ENCODE assay signal across 12 cellular contexts in genomic region chr10:69452676-69453415, GRCh38. TPM values are rescaled to one million over a fixed set of nuclear protein-coding genes. Genes with fewer than 3 reads are reported as not detected.
DNase-seq lines count a peak whose midpoint lies in the region; ATAC-seq, FAIRE-seq and TF ChIP-seq lines count a peak whose summit lies in the region.
"Had no signal": no experiment of that assay in that cellular context is flagged by ENCODE, and none has a peak within 500 bp of the region (broad histone marks: within the 10 kb centered on the region; RNA-seq: fewer than 3 reads in every experiment).

No MANE protein-coding gene starts in this region.

- H3K9ac ChIP-seq in astrocyte (ENCODE audit: low read length) = no peak overlapping the region

- H3K9me3 ChIP-seq in heart left ventricle (no peaks in the 10 kb centered on the region), astrocyte (ENCODE audit: insufficient read depth, low read depth, low read length) (no peaks in the 10 kb centered on the region), transverse colon (no peaks in the 10 kb centered on the region)
- H3K9me3 ChIP-seq: BE2C had no signal

- in situ Hi-C loops in transverse colon (cut with MboI; ENCODE audit: low pct_ligation_motif_present in 1 of 4, low pct_unique_long_range_greater_than_20kb in 1 of 4, low sequenced_read_pairs in 3 of 4) = no loop called here

- no peaks in the 10 kb centered on the region for H3K79me2 ChIP-seq in astrocyte (ENCODE audit: insufficient read depth, low read length)

- no peak for TF ChIP-seq EP300 in transverse colon (IDR thresholded peaks at IDR 0.05; ENCODE audit: low read depth)

- H3K27ac Mint-ChIP-seq in astrocyte (ENCODE audit: unreplicated experiment) (no peak overlapping the region), mesothelial cell of epicardium (no peak overlapping the region)

- TF ChIP-seq POLR2A in heart left ventricle (IDR thresholded peaks at IDR 0.05) (no peak), transverse colon (IDR thresholded peaks at IDR 0.05) (no peak)

- no peak overlapping the region for H2AFZ ChIP-seq in astrocyte (ENCODE audit: low read depth, low read length)

- TF ChIP-seq CTCF in heart left ventricle (IDR thresholded peaks at IDR 0.05) = no peak
- no peak for TF ChIP-seq CTCF in astrocyte (IDR thresholded peaks at IDR 0.05; ENCODE audit: insufficient read depth, low read depth, low read length)
- no peak for TF ChIP-seq CTCF in mesothelial cell of epicardium (IDR thresholded peaks at IDR 0.05; ENCODE audit: unreplicated experiment)
- TF ChIP-seq CTCF in transverse colon (IDR thresholded peaks at IDR 0.05) = no peak

- ATAC-seq in heart left ventricle = no peak
- ATAC-seq in Right ventricle myocardium inferior = no peak
- ATAC-seq in HG03139 (IDR thresholded peaks at IDR 0.05; ENCODE audit: unreplicated experiment) = no peak

- peaks cover 17% of the 10 kb centered on the region for H3K4me1 Mint-ChIP-seq in astrocyte (ENCODE audit: low read depth, unreplicated experiment)
- H3K4me1 Mint-ChIP-seq in mesothelial cell of epicardium = peaks cover 5% of the 10 kb centered on the region

- H3K36me3 Mint-ChIP-seq in astrocyte (ENCODE audit: low read depth, unreplicated experiment) (no peaks in the 10 kb centered on the region), mesothelial cell of epicardium (no peaks in the 10 kb centered on the region)

- H3K4me3 Mint-ChIP-seq in astrocyte (ENCODE audit: unreplicated experiment) (peak overlapping the region; percentile 60), mesothelial cell of epicardium (peak overlapping the region; percentile 90)

- H4K20me1 ChIP-seq in astrocyte (ENCODE audit: insufficient read depth, low read length) = no peaks in the 10 kb centered on the region

- H3K27me3 Mint-ChIP-seq in astrocyte (ENCODE audit: low read depth, unreplicated experiment) (no peaks in the 10 kb centered on the region), mesothelial cell of epicardium (ENCODE audit: low read depth) (peaks cover 8% of the 10 kb centered on the region)

- H3K36me3 ChIP-seq in heart left ventricle (peaks cover 0 to 3% (median 0%) of the 10 kb centered on the region in 9 donors), astrocyte (ENCODE audit: insufficient read depth, low read length) (no peaks in the 10 kb centered on the region), transverse colon (no peaks in the 10 kb centered on the region)
- H3K36me3 ChIP-seq: BE2C had no signal

- H3K4me1 ChIP-seq in heart left ventricle (peaks cover 0 to 44% (median 23%) of the 10 kb centered on the region in 12 donors), astrocyte (ENCODE audit: insufficient read depth, low read length) (no peaks in the 10 kb centered on the region), transverse colon (peaks cover 34 to 84% (median 69%) of the 10 kb centered on the region in 4 donors)

- FAIRE-seq in astrocyte (lab: Jason Lieb, UNC) (no peak), frontal cortex (lab: Jason Lieb, UNC) (no peak)

- intact Hi-C loops in heart left ventricle (cut with DNase I) (no loop called here), Right ventricle myocardium inferior (cut with DNase I) (no loop called here), transverse colon (cut with DNase I; ENCODE audit: low total_unique reads) (no loop called here)

- DNase-seq in heart left ventricle = no peak
- DNase-seq in Right ventricle myocardium inferior (ENCODE audit: missing footprints) = no peak
- DNase-seq in astrocyte (ENCODE audit: low read depth) = no peak
- DNase-seq in mesothelial cell of epicardium (ENCODE audit: low spot score in 2 of 2, unreplicated experiment in 2 of 2) = no peak
- DNase-seq in transverse colon = no peak
- DNase-seq in NCI-H2081 treated with DMSO at 0.1 percent for 48 hours (lab: John Stamatoyannopoulos, UW) = no peak
- no peak for DNase-seq in frontal cortex (ENCODE audit: low spot score in 2 of 2)
- DNase-seq: activated CD4-positive, CD25-positive, alpha-beta regulatory T cell; BE2C; MM.1S; NCI-H510A treated with DMSO at 0.1 percent for 48 hours had no signal

- H3K9me3 Mint-ChIP-seq in astrocyte (ENCODE audit: unreplicated experiment) (no peaks in the 10 kb centered on the region), mesothelial cell of epicardium (no peaks in the 10 kb centered on the region)

- H3K4me3 ChIP-seq in heart left ventricle = peak overlapping the region in 8 of 12 donors; percentile 69 to 96 (median 88)
- no peak overlapping the region for H3K4me3 ChIP-seq in astrocyte (ENCODE audit: insufficient read depth, low read depth, low read length)
- H3K4me3 ChIP-seq in transverse colon = peak overlapping the region in 3 of 4 donors; percentile 52 to 81 (median 74)

- H3K27ac ChIP-seq in heart left ventricle (peak overlapping the region in 6 of 12 donors; percentile 15 to 91 (median 34)), astrocyte (ENCODE audit: low read depth, low read length) (no peak overlapping the region), transverse colon (peak overlapping the region; percentile 89 to 95 (median 90))

- WGBS in heart left ventricle, 4 donors = 75 to 84% (median 77%) methylated on average over 5 to 6 of the region's 6 CpGs
- 67 to 77% methylated on average over 3 to 6 of the region's 6 CpGs for WGBS in transverse colon (ENCODE audit: low coverage in 1 of 2), 2 donors

- H3K4me2 ChIP-seq in astrocyte (ENCODE audit: low read length) = no peak overlapping the region

- H3K27me3 ChIP-seq in heart left ventricle (no peaks in the 10 kb centered on the region), astrocyte (ENCODE audit: insufficient read depth, low read length) (peaks cover 3% of the 10 kb centered on the region), transverse colon (no peaks in the 10 kb centered on the region)
- H3K27me3 ChIP-seq: BE2C had no signal

RNA-seq across cellular contexts. Expression of gene TSPAN15, which starts 1.6 kb away (rescaled TPM):
- total RNA-seq in heart left ventricle (10 to 100 TPM in 6 of 9 donors, 1 to 10 TPM in 3; 4.5 to 20.2 (median 11.1) TPM), Right ventricle myocardium inferior (11.8 TPM), astrocyte (8.7 and 9.4 TPM in 2 replicates), mesothelial cell of epicardium (17.7 to 20.9 TPM (median 19.7 TPM) in 3 replicates), transverse colon (100 to 1,000 TPM in 3 of 4 donors, 10 to 100 TPM in 1; 97.7 to 152 (median 148) TPM), frontal cortex (5.7 TPM)
- 10 to 100 TPM; 10.5 to 12.5 TPM for polyA plus RNA-seq in heart left ventricle

RNA-seq across cellular contexts. Expression of gene TACR2, which starts 36.1 kb away (rescaled TPM):
- total RNA-seq in heart left ventricle (under 1 TPM in 4 of 9 donors, not detected in 5; 0.22 to 0.39 (median 0.29) TPM), Right ventricle myocardium inferior (0.19 TPM), astrocyte (not detected in 2 replicates), mesothelial cell of epicardium (not detected in 3 replicates), transverse colon (100 to 1,000 TPM in 2 of 4 donors, 10 to 100 TPM in 2; 18.9 to 241 (median 78.9) TPM), frontal cortex (0.82 TPM)
- polyA plus RNA-seq in heart left ventricle = under 1 TPM; 0.11 to 0.15 TPM

Comparison
In these comparisons a context has a peak if more than half of its experiments do, and no peak if none do; other contexts are left out.
1. RNA of gene TACR2, which starts 36.1 kb away (total RNA-seq): 18.9 to 241 TPM in transverse colon; 0.82 TPM in frontal cortex (single experiment), 0.19 TPM in Right ventricle myocardium inferior (single experiment), 0.22 to 0.39 TPM in heart left ventricle, not detected in astrocyte and not detected in mesothelial cell of epicardium; every median in the first group is over 10 times any median in the second.